Comparison of ENCODE assay signal across 12 cellular contexts in the genomic region with DNA sequence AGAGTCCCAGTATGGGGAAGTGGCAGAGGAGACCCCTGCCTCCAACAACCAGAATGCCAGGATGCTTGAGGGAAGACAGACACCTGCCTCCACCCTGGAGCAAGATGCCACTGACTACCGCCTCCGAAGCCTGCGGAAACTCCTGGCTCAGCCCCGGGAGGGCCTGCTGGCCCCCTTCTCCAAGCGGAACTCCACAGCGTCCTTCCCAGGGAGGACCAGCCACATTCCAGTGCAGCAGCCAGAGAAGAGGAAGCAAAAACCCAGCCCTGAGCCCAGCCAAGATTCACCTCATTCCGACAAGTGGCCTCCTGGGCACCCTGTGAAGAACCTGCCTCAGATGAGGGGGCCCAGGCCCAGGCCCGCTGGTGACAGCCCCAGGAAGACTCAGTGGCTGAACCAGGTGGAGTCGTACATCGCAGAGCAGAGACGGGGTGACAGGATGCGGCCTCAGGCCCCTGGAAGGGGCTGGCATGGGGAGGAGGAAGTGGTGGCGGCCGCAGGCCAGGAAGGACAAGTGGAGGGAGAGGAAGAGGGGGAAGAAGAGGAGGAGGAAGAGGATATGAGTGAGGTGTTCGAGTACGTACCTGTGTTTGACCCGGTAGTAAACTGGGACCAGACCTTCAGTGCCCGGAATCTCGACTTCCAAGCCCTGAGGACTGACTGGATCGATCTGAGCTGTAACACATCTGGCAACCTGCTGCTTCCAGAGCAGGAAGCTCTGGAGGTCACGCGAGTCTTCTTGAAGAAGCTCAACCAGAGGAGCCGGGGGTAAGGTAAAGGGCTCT.
DNase-seq lines count a peak whose midpoint lies in the region; ATAC-seq and TF ChIP-seq lines count a peak whose summit lies in the region.
"Had no signal": no experiment of that assay in that cellular context is flagged by ENCODE, and none has a peak within 500 bp of the region (broad histone marks: within the 10 kb centered on the region; RNA-seq: fewer than 3 reads in every experiment).

No MANE protein-coding gene starts in this region.

- H3K4me3 ChIP-seq in BLaER1 treated with 17β-estradiol and CSF1 and Interleukin-3, amounts not matched to agents 10 nM and 100 nM: peak overlapping the region; percentile 47 to 74 (median 61)
- no peak overlapping the region for H3K4me3 ChIP-seq in right atrium auricular region
- H3K4me3 ChIP-seq in esophagus muscularis mucosa: no peak overlapping the region
- H3K4me3 ChIP-seq: SJCRH30 had no signal

- TF ChIP-seq CTCF in right atrium auricular region (IDR thresholded peaks at IDR 0.05) (no peak), esophagus muscularis mucosa (IDR thresholded peaks at IDR 0.05) (no peak)

- peaks cover 0 to 12% (median 0%) of the 10 kb centered on the region in 11 experiments; a peak in 2 of 22 replicates for H4K20me1 ChIP-seq in BLaER1 treated with 17β-estradiol and CSF1 and Interleukin-3, amounts not matched to agents 10 nM and 100 nM

- TF ChIP-seq EP300 in esophagus muscularis mucosa (IDR thresholded peaks at IDR 0.05): no peak

- H3K27ac ChIP-seq in BLaER1 treated with 17β-estradiol and CSF1 and Interleukin-3, amounts not matched to agents 10 nM and 100 nM: peak overlapping the region; percentile 57 to 76 (median 68)
- H3K27ac ChIP-seq in right atrium auricular region (peak overlapping the region; percentile 80 to 86), esophagus muscularis mucosa (replicated peaks in 1 of 4) (no peak overlapping the region)
- H3K27ac ChIP-seq: SJCRH30 had no signal

- H3K4me1 Mint-ChIP-seq in activated CD8-positive, alpha-beta memory T cell treated with anti-CD3 and anti-CD28 coated beads, Interleukin-2, amount 10 ng/mL, durations not matched to agents 7 days and 5 days: peaks cover 35% of the 10 kb centered on the region

- peak overlapping the region; percentile 78 to 98 (median 96) for H3K4me2 ChIP-seq in BLaER1 treated with 17β-estradiol and CSF1 and Interleukin-3, amounts not matched to agents 10 nM and 100 nM

- H3K9me3 ChIP-seq in BLaER1 treated with 17β-estradiol and CSF1 and Interleukin-3, amounts not matched to agents 10 nM and 100 nM (replicated peaks in 1 of 11): no peaks in the 10 kb centered on the region
- H3K9me3 ChIP-seq in right atrium auricular region (no peaks in the 10 kb centered on the region), esophagus muscularis mucosa (no peaks in the 10 kb centered on the region)
- H3K9me3 ChIP-seq: SJCRH30 had no signal

- TF ChIP-seq POLR2A in GM19099 (IDR thresholded peaks at IDR 0.05; ENCODE audit: extremely low read depth, insufficient read length, low read depth) (peak; percentile 20), esophagus muscularis mucosa (IDR thresholded peaks at IDR 0.05; ENCODE audit: low read depth) (no peak)

- H3K27ac Mint-ChIP-seq in activated CD8-positive, alpha-beta memory T cell treated with anti-CD3 and anti-CD28 coated beads, Interleukin-2, amount 10 ng/mL, durations not matched to agents 7 days and 5 days: peak overlapping the region; percentile 12

- H3K36me3 Mint-ChIP-seq in activated CD8-positive, alpha-beta memory T cell treated with anti-CD3 and anti-CD28 coated beads, Interleukin-2, amount 10 ng/mL, durations not matched to agents 7 days and 5 days: no peaks in the 10 kb centered on the region

- peak; percentile 69 for DNase-seq in activated CD8-positive, alpha-beta memory T cell treated with anti-CD3 and anti-CD28 coated beads, Interleukin-2, amount 10 ng/mL, durations not matched to agents 7 days and 5 days
- DNase-seq in right atrium auricular region (ENCODE audit: low spot score) (no peak), AG20443 (ENCODE audit: low spot score) (no peak), CD1c-positive myeloid dendritic cell (ENCODE audit: extremely low spot score) (no peak), esophagus muscularis mucosa (ENCODE audit: extremely low spot score) (no peak)
- DNase-seq: DMS 273 treated with DMSO at 0.1 percent for 48 hours, Karpas-422, NCI-H446, SJCRH30 had no signal

- ATAC-seq in activated CD8-positive, alpha-beta memory T cell treated with anti-CD3 and anti-CD28 coated beads, Interleukin-2, amount 10 ng/mL, durations not matched to agents 7 days and 5 days: peak; percentile 65
- ATAC-seq in HG02588 (IDR thresholded peaks at IDR 0.05; ENCODE audit: unreplicated experiment): no peak

- no peaks in the 10 kb centered on the region for H3K27me3 ChIP-seq in BLaER1 treated with 17β-estradiol and CSF1 and Interleukin-3, amounts not matched to agents 10 nM and 100 nM
- H3K27me3 ChIP-seq in right atrium auricular region (no peaks in the 10 kb centered on the region), esophagus muscularis mucosa (peaks cover 0 to 15% (median 0%) of the 10 kb centered on the region in 4 donors)
- H3K27me3 ChIP-seq: SJCRH30 had no signal

- peak overlapping the region; percentile 43 to 78 (median 61); a peak in 21 of 22 replicates for H3K9ac ChIP-seq in BLaER1 treated with 17β-estradiol and CSF1 and Interleukin-3, amounts not matched to agents 10 nM and 100 nM

- peaks cover 0 to 25% (median 0%) of the 10 kb centered on the region in 11 experiments; a peak in 8 of 22 replicates for H3K36me3 ChIP-seq in BLaER1 treated with 17β-estradiol and CSF1 and Interleukin-3, amounts not matched to agents 10 nM and 100 nM
- H3K36me3 ChIP-seq in right atrium auricular region (peaks cover 1% of the 10 kb centered on the region), esophagus muscularis mucosa (peaks cover 0 to 11% (median 0%) of the 10 kb centered on the region in 4 donors)

- WGBS in esophagus muscularis mucosa: 77% methylated on average over 21 of the region's 23 CpGs

- CTCF ChIA-PET in activated CD8-positive, alpha-beta memory T cell treated with anti-CD3 and anti-CD28 coated beads, Interleukin-2, amount 10 ng/mL, durations not matched to agents 7 days and 5 days (lab: Charles Lee): interaction anchor here (0.9 to 1.4 kb wide), 7 partner anchors 8 to 396 kb away, joined by 3 to 4 read pairs (median 3); partner anchors contain the start of gene RAD52

- peaks cover 10% of the 10 kb centered on the region for H3K27me3 Mint-ChIP-seq in activated CD8-positive, alpha-beta memory T cell treated with anti-CD3 and anti-CD28 coated beads, Interleukin-2, amount 10 ng/mL, durations not matched to agents 7 days and 5 days

- H3K4me1 ChIP-seq in BLaER1 treated with 17β-estradiol and CSF1 and Interleukin-3, amounts not matched to agents 10 nM and 100 nM: peaks cover 38 to 66% (median 44%) of the 10 kb centered on the region in 10 experiments
- peaks cover 0 to 46% of the 10 kb centered on the region in 2 donors for H3K4me1 ChIP-seq in right atrium auricular region
- H3K4me1 ChIP-seq in esophagus muscularis mucosa: peaks cover 9 to 32% (median 17%) of the 10 kb centered on the region in 4 donors
- H3K4me1 ChIP-seq: SJCRH30 had no signal

- intact Hi-C loops in esophagus muscularis mucosa (cut with DNase I): no loop called here

- peak overlapping the region; percentile 48 for H3K4me3 Mint-ChIP-seq in activated CD8-positive, alpha-beta memory T cell treated with anti-CD3 and anti-CD28 coated beads, Interleukin-2, amount 10 ng/mL, durations not matched to agents 7 days and 5 days

- H3K9me3 Mint-ChIP-seq in activated CD8-positive, alpha-beta memory T cell treated with anti-CD3 and anti-CD28 coated beads, Interleukin-2, amount 10 ng/mL, durations not matched to agents 7 days and 5 days (ENCODE audit: low read depth): no peaks in the 10 kb centered on the region

Comparison
In these comparisons a context has a peak if more than half of its experiments do, and no peak if none do; other contexts are left out.
1. H3K27ac ChIP-seq: peak in BLaER1 treated with 17β-estradiol and CSF1 and Interleukin-3, amounts not matched to agents 10 nM and 100 nM (11 of 11) and right atrium auricular region (2 of 2); none in esophagus muscularis mucosa (0 of 4).
2. H3K4me3 ChIP-seq: peak in BLaER1 treated with 17β-estradiol and CSF1 and Interleukin-3, amounts not matched to agents 10 nM and 100 nM (10 of 10); none in right atrium auricular region (0 of 2) and esophagus muscularis mucosa (0 of 4).